In genomic region chr1:58898739-58899580, GRCh38 we compare ENCODE assay signal across 1 cellular context.
TF ChIP-seq lines count a peak whose summit lies in the region.

No MANE protein-coding gene starts in this region.

TF ChIP-seq in K562, 482 proteins besides CTCF, POLR2A, EP300 and RAD21 (continued from another document and continues in another):
- TF ChIP-seq, protein P1, sequence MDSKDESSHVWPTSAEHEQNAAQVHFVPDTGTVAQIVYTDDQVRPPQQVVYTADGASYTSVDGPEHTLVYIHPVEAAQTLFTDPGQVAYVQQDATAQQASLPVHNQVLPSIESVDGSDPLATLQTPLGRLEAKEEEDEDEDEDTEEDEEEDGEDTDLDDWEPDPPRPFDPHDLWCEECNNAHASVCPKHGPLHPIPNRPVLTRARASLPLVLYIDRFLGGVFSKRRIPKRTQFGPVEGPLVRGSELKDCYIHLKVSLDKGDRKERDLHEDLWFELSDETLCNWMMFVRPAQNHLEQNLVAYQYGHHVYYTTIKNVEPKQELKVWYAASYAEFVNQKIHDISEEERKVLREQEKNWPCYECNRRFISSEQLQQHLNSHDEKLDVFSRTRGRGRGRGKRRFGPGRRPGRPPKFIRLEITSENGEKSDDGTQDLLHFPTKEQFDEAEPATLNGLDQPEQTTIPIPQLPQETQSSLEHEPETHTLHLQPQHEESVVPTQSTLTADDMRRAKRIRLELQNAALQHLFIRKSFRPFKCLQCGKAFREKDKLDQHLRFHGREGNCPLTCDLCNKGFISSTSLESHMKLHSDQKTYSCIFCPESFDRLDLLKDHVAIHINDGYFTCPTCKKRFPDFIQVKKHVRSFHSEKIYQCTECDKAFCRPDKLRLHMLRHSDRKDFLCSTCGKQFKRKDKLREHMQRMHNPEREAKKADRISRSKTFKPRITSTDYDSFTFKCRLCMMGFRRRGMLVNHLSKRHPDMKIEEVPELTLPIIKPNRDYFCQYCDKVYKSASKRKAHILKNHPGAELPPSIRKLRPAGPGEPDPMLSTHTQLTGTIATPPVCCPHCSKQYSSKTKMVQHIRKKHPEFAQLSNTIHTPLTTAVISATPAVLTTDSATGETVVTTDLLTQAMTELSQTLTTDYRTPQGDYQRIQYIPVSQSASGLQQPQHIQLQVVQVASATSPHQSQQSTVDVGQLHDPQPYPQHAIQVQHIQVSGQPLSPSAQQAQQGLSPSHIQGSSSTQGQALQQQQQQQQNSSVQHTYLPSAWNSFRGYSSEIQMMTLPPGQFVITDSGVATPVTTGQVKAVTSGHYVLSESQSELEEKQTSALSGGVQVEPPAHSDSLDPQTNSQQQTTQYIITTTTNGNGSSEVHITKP (IDR thresholded peaks at IDR 0.05; ENCODE audit: partially characterized antibody), result peak; percentile 79
- TF ChIP-seq SREBF2 (CRISPR knock-in tag; IDR thresholded peaks at IDR 0.05) (no peak), ARID3A (IDR thresholded peaks at IDR 0.05; ENCODE audit: borderline replicate concordance, low read depth, low read length) (0 out of 2 replicates have a peak, but pooled peaks have one; percentile 35), RBM34 (IDR thresholded peaks at IDR 0.05; ENCODE audit: borderline replicate concordance, insufficient read depth, low read length) (no peak), FOXA1 (IDR thresholded peaks at IDR 0.05; ENCODE audit: borderline replicate concordance) (no peak), TBP (optimal IDR thresholded peaks at IDR 0.05; ENCODE audit: low read depth, low read length) (no peak), ZNF232 (CRISPR knock-in tag; IDR thresholded peaks at IDR 0.05) (no peak), HNRNPUL1 (IDR thresholded peaks at IDR 0.05; ENCODE audit: low read length) (no peak), HMGN3 (IDR thresholded peaks at IDR 0.05; ENCODE audit: borderline replicate concordance, extremely low read depth, insufficient read length, low read depth, low read length) (peak; percentile 97), CUX1 (CRISPR knock-in tag; IDR thresholded peaks at IDR 0.05) (0 out of 2 replicates have a peak, but pooled peaks have one; percentile 65), EWSR1 (IDR thresholded peaks at IDR 0.05; ENCODE audit: borderline replicate concordance, low read depth, partially characterized antibody) (no peak), SIX5 (IDR thresholded peaks at IDR 0.05; ENCODE audit: borderline replicate concordance in 1 of 2, insufficient read depth in 1 of 2, low read depth in 1 of 2, low read length in 2 of 2) (no peak), POLR3G (IDR thresholded peaks at IDR 0.05; ENCODE audit: extremely low read depth, insufficient read length, insufficient replicate concordance) (no peak), BRD4 (IDR thresholded peaks at IDR 0.05) (no peak; the same call in 1 of the 2 replicates), FOXP4 (CRISPR knock-in tag; IDR thresholded peaks at IDR 0.05; ENCODE audit: borderline replicate concordance) (peak; percentile 44; the same call in 1 of the 2 replicates), TRIM25 (IDR thresholded peaks at IDR 0.05; ENCODE audit: borderline replicate concordance) (no peak), PHF8 (IDR thresholded peaks at IDR 0.05; ENCODE audit: borderline replicate concordance, low read length) (no peak), SRSF3 (IDR thresholded peaks at IDR 0.05; ENCODE audit: insufficient read depth, low read length) (no peak), ZNF444 (CRISPR knock-in tag; IDR thresholded peaks at IDR 0.05) (peak; percentile 94), NCOA1 (IDR thresholded peaks at IDR 0.05; ENCODE audit: low read depth) (peak; percentile 95), ERF (CRISPR knock-in tag; IDR thresholded peaks at IDR 0.05) (peak; percentile 48; the same call in 1 of the 2 replicates), HES1 (IDR thresholded peaks at IDR 0.05; ENCODE audit: low read depth) (peak; percentile 96), ARNT (IDR thresholded peaks at IDR 0.05) (peak; percentile 92 to 95), ARHGAP35 (IDR thresholded peaks at IDR 0.05; ENCODE audit: partially characterized antibody) (no peak), HDAC6 (IDR thresholded peaks at IDR 0.05; ENCODE audit: low read depth, low read length) (no peak), DMBX1 (CRISPR knock-in tag; IDR thresholded peaks at IDR 0.05; ENCODE audit: borderline replicate concordance) (peak; percentile 85), NUFIP1 (IDR thresholded peaks at IDR 0.05; ENCODE audit: partially characterized antibody) (peak; percentile 74), SIN3B (IDR thresholded peaks at IDR 0.05; ENCODE audit: low read depth) (no peak), L3MBTL2 (IDR thresholded peaks at IDR 0.05) (peak; percentile 85), HEY1 (CRISPR knock-in tag; IDR thresholded peaks at IDR 0.05; ENCODE audit: borderline replicate concordance) (no peak; the same call in none of the 2 replicates), PTRF (tag; IDR thresholded peaks at IDR 0.05) (no peak), HNRNPL (IDR thresholded peaks at IDR 0.05; ENCODE audit: low read depth, low read length) (no peak), LEF1 (IDR thresholded peaks at IDR 0.05) (peak; percentile 100)
- TF ChIP-seq, protein P2, sequence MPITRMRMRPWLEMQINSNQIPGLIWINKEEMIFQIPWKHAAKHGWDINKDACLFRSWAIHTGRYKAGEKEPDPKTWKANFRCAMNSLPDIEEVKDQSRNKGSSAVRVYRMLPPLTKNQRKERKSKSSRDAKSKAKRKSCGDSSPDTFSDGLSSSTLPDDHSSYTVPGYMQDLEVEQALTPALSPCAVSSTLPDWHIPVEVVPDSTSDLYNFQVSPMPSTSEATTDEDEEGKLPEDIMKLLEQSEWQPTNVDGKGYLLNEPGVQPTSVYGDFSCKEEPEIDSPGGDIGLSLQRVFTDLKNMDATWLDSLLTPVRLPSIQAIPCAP (CRISPR knock-in tag; IDR thresholded peaks at IDR 0.05; ENCODE audit: borderline replicate concordance), result no peak
- TF ChIP-seq, protein P3, sequence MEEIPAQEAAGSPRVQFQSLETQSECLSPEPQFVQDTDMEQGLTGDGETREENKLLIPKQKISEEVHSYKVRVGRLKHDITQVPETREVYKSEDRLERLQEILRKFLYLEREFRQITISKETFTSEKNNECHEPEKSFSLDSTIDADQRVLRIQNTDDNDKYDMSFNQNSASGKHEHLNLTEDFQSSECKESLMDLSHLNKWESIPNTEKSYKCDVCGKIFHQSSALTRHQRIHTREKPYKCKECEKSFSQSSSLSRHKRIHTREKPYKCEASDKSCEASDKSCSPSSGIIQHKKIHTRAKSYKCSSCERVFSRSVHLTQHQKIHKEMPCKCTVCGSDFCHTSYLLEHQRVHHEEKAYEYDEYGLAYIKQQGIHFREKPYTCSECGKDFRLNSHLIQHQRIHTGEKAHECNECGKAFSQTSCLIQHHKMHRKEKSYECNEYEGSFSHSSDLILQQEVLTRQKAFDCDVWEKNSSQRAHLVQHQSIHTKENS (CRISPR knock-in tag; IDR thresholded peaks at IDR 0.05), result no peak
- TF ChIP-seq, protein P4, sequence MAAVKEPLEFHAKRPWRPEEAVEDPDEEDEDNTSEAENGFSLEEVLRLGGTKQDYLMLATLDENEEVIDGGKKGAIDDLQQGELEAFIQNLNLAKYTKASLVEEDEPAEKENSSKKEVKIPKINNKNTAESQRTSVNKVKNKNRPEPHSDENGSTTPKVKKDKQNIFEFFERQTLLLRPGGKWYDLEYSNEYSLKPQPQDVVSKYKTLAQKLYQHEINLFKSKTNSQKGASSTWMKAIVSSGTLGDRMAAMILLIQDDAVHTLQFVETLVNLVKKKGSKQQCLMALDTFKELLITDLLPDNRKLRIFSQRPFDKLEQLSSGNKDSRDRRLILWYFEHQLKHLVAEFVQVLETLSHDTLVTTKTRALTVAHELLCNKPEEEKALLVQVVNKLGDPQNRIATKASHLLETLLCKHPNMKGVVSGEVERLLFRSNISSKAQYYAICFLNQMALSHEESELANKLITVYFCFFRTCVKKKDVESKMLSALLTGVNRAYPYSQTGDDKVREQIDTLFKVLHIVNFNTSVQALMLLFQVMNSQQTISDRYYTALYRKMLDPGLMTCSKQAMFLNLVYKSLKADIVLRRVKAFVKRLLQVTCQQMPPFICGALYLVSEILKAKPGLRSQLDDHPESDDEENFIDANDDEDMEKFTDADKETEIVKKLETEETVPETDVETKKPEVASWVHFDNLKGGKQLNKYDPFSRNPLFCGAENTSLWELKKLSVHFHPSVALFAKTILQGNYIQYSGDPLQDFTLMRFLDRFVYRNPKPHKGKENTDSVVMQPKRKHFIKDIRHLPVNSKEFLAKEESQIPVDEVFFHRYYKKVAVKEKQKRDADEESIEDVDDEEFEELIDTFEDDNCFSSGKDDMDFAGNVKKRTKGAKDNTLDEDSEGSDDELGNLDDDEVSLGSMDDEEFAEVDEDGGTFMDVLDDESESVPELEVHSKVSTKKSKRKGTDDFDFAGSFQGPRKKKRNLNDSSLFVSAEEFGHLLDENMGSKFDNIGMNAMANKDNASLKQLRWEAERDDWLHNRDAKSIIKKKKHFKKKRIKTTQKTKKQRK (IDR thresholded peaks at IDR 0.05; ENCODE audit: borderline replicate concordance, low read depth, low read length), result no peak
